In the genomic region with DNA sequence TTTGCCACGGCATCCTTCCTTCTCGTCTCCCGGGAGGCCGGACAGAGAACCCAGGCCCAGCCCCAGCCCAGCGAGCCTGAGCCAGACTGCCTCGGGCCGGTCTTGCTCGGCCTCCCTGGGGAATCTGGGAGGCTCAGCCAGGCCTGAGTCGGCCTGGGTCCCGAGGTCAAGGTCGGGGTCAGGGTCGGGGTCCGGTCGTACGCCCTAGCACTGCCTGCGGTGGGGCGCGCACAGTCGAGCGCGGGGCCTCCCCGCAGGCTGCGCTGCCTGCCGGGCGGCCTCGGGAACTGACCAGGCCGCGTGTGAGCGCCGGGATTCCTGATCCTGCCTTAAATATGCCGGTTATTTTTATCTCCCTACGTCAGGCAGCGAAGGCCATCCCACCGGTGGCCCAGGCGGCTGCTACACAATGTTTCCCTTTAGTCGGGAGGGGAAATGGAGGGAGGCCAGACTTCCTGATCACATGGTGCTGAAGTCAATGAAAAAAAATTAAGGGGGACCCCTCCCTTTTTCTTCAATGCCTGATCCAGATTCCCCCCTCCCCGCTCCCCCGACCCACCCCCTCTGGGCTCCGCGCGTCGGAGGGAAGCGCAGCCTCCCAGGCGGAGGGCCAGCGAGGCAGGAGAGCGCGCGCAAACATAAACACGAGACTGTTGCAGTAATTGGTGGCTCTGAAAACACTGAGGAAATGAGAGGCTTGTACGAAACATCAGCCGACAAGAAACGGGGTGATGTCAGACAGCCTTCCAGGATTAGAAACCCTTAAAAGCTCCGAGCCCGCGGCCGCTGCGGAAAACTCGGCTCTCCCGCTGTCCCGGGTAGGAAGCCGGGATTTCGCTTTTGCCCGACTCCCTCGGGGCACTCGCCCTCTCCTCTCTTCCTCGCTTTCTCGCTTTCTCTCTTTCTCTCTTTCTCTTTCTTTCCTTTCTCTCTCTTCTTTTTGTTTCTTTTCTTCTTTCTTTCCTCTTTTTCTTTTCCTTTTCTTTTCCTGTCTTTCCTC, we compare ENCODE assay signal across 8 cellular contexts.
DNase-seq lines count a peak whose midpoint lies in the region; ATAC-seq and TF ChIP-seq lines count a peak whose summit lies in the region.

No MANE protein-coding gene starts in this region.

- 11% methylated on average over 64 of the region's 67 CpGs for WGBS in smooth muscle cell (ENCODE audit: low lambda C conversion rate)

- H3K79me2 ChIP-seq in smooth muscle cell (ENCODE audit: low read depth): no peaks in the 10 kb centered on the region

- H3K9ac ChIP-seq in NT2/D1 (ENCODE audit: insufficient read length, low read depth) (peak overlapping the region; percentile 89), duodenal mucosa (ENCODE audit: low read depth in 1 of 2, low read length in 2 of 2) (peak overlapping the region; percentile 4 to 55), smooth muscle cell (ENCODE audit: low read depth) (peak overlapping the region; percentile 81)

- H2AFZ ChIP-seq in smooth muscle cell (ENCODE audit: low read depth): peak overlapping the region; percentile 50

- H3K27me3 ChIP-seq in NT2/D1 (ENCODE audit: insufficient read depth, insufficient read length): peaks cover 12% of the 10 kb centered on the region
- H3K27me3 ChIP-seq in duodenal mucosa (ENCODE audit: control insufficient read depth in 1 of 2, insufficient read depth in 2 of 2, low read length in 2 of 2): no peaks in the 10 kb centered on the region
- H3K27me3 ChIP-seq in smooth muscle cell (ENCODE audit: low read depth): no peaks in the 10 kb centered on the region

- H3K9me3 ChIP-seq in NT2/D1 (ENCODE audit: insufficient read depth, low read length): no peaks in the 10 kb centered on the region
- H3K9me3 ChIP-seq in duodenal mucosa (ENCODE audit: control insufficient read depth in 1 of 2, low read length in 2 of 2): no peaks in the 10 kb centered on the region
- no peaks in the 10 kb centered on the region for H3K9me3 ChIP-seq in smooth muscle cell (replicated peaks; ENCODE audit: low read depth)

- ATAC-seq in GM18498 (IDR thresholded peaks at IDR 0.05; ENCODE audit: unreplicated experiment) (peak; percentile 66), HG03439 (IDR thresholded peaks at IDR 0.05; ENCODE audit: unreplicated experiment) (no peak)

- TF ChIP-seq CTCF in 22Rv1 (IDR thresholded peaks at IDR 0.05): no peak
- no peak for TF ChIP-seq CTCF in smooth muscle cell (IDR thresholded peaks at IDR 0.05; ENCODE audit: borderline replicate concordance, insufficient read depth, poor library complexity, severe bottlenecking)

- H3K4me1 ChIP-seq in NT2/D1 (ENCODE audit: insufficient read depth, insufficient read length): no peaks in the 10 kb centered on the region
- H3K4me1 ChIP-seq in duodenal mucosa (ENCODE audit: control insufficient read depth in 1 of 2, insufficient read depth in 2 of 2, low read length in 2 of 2): peaks cover 5 to 16% of the 10 kb centered on the region in 2 donors
- no peaks in the 10 kb centered on the region for H3K4me1 ChIP-seq in smooth muscle cell (ENCODE audit: low read depth)

- H3K27ac ChIP-seq in 22Rv1 (peak overlapping the region; percentile 55), duodenal mucosa (ENCODE audit: low read depth, low read length) (peak overlapping the region; percentile 88), smooth muscle cell (ENCODE audit: low read depth) (peak overlapping the region; percentile 81)

- H4K20me1 ChIP-seq in smooth muscle cell (ENCODE audit: low read depth): no peaks in the 10 kb centered on the region

- H3F3A ChIP-seq in smooth muscle cell (ENCODE audit: low read depth): peaks cover 12% of the 10 kb centered on the region

- peak overlapping the region; percentile 44 for H3K4me3 ChIP-seq in NT2/D1 (ENCODE audit: insufficient read length, low read depth)
- H3K4me3 ChIP-seq in duodenal mucosa (ENCODE audit: low read depth in 1 of 2, low read length in 2 of 2): peak overlapping the region; percentile 62 to 63
- peak overlapping the region; percentile 50 for H3K4me3 ChIP-seq in smooth muscle cell

- DNase-seq in NT2/D1 (ENCODE audit: low read depth, low spot score) (peak; percentile 43), left kidney (ENCODE audit: low read depth, low spot score) (peak; percentile 92), smooth muscle cell (lab: John Stamatoyannopoulos, UW; ENCODE audit: unreplicated experiment) (peak; percentile 58)
- DNase-seq in activated effector memory CD4-positive, alpha-beta T cell treated with Interleukin-2 at 50 U/mL for 16 hours: no peak

- H3K36me3 ChIP-seq in NT2/D1 (ENCODE audit: insufficient read depth, insufficient read length, low read length): no peaks in the 10 kb centered on the region
- H3K36me3 ChIP-seq in duodenal mucosa (ENCODE audit: control insufficient read depth in 1 of 2, insufficient read depth in 2 of 2, low read length in 2 of 2): no peaks in the 10 kb centered on the region
- no peaks in the 10 kb centered on the region for H3K36me3 ChIP-seq in smooth muscle cell (ENCODE audit: low read depth)

- H3K4me2 ChIP-seq in smooth muscle cell: peak overlapping the region; percentile 84

Comparison
In these comparisons a context has a peak if more than half of its experiments do, and no peak if none do; other contexts are left out.
1. H3K9ac ChIP-seq: peak in every context shown above with its lines; median percentile 89 in NT2/D1; 81 in smooth muscle cell; 30 in duodenal mucosa.